ENCODE assay signal across 32 cellular contexts in genomic region chr1:235669277-235669676, GRCh38. TPM values are rescaled to one million over a fixed set of nuclear protein-coding genes. Genes with fewer than 3 reads are reported as not detected.
"Had no signal": no experiment of that assay in that cellular context is flagged by ENCODE, and none has a peak within 500 bp of the region (broad histone marks: within the 10 kb centered on the region; RNA-seq: fewer than 3 reads in every experiment).

No MANE protein-coding gene starts in this region.

- H3K27me3 Mint-ChIP-seq: activated CD4-positive, alpha-beta memory T cell treated with anti-CD3 and anti-CD28 coated beads for 36 hours; activated CD8-positive, alpha-beta memory T cell treated with anti-CD3 and anti-CD28 coated beads, Interleukin-2, amount 10 ng/mL, durations not matched to agents 7 days and 5 days; activated naive CD4-positive, alpha-beta T cell treated with anti-CD3 and anti-CD28 coated beads, Interleukin-2, amount 50 U/mL, for 24 hours; activated naive CD8-positive, alpha-beta T cell treated with anti-CD3 and anti-CD28 coated beads for 36 hours; activated naive CD8-positive, alpha-beta T cell treated with anti-CD3 and anti-CD28 coated beads, Interleukin-2, amount 50 U/mL, for 24 hours; brain; central memory CD8-positive, alpha-beta T cell; dendritic cell treated with granulocyte-macrophage colony-stimulating factor and Interleukin-4, amounts not matched to agents 40 ng/mL and 50 ng/mL, for 4 days; T-helper 17 cell had no signal

- ATAC-seq: activated CD8-positive, alpha-beta memory T cell treated with anti-CD3 and anti-CD28 coated beads, Interleukin-2, amount 10 ng/mL, durations not matched to agents 7 days and 5 days; activated CD8-positive, alpha-beta T cell treated with anti-CD3 and anti-CD28 coated beads, Interleukin-2, amount 10 ng/mL, durations not matched to agents 7 days and 5 days; activated naive CD8-positive, alpha-beta T cell treated with anti-CD3 and anti-CD28 coated beads, Interleukin-2, amount 50 U/mL, for 24 hours; foreskin keratinocyte; gastrocnemius medialis; heart left ventricle; T-helper 17 cell had no signal

- H3K4me1 ChIP-seq: ascending aorta, breast epithelium, esophagus muscularis mucosa, foreskin keratinocyte, gastrocnemius medialis, heart left ventricle had no signal

- H3K27me3 ChIP-seq: ascending aorta, breast epithelium, dorsolateral prefrontal cortex, esophagus muscularis mucosa, foreskin keratinocyte, gastrocnemius medialis, heart left ventricle had no signal

- H3K27ac Mint-ChIP-seq: activated CD4-positive, alpha-beta memory T cell treated with anti-CD3 and anti-CD28 coated beads for 36 hours; activated CD8-positive, alpha-beta T cell treated with anti-CD3 and anti-CD28 coated beads, Interleukin-2, amount 10 ng/mL, durations not matched to agents 7 days and 5 days; activated naive CD4-positive, alpha-beta T cell treated with anti-CD3 and anti-CD28 coated beads, Interleukin-2, amount 50 U/mL, for 24 hours; activated naive CD8-positive, alpha-beta T cell treated with anti-CD3 and anti-CD28 coated beads for 36 hours; activated naive CD8-positive, alpha-beta T cell treated with anti-CD3 and anti-CD28 coated beads, Interleukin-2, amount 50 U/mL, for 24 hours; activated T-helper 1 cell treated with anti-CD3 and anti-CD28 coated beads, Interleukin-12 subunit alpha, Interleukin-12 subunit beta, Interleukin-2, Interleukin-4 antibody, amounts not matched to agents 30 ng/mL and 10 ng/mL and 1 ng/mL, durations not matched to agents 14 hours and 24 hours and 36 hours; activated T-helper 2 cell treated with anti-CD3 and anti-CD28 coated beads, Interferon-gamma antibody, Interleukin-2, Interleukin-4, amounts not matched to agents 10 μg/mL and 5 μg/mL and 100 μg/mL, durations not matched to agents 14 hours and 24 hours and 36 hours; dendritic cell treated with granulocyte-macrophage colony-stimulating factor and Interleukin-4, amounts not matched to agents 40 ng/mL and 50 ng/mL, for 4 days; T-helper 17 cell; T-helper 2 cell treated with Interferon-gamma antibody and Interleukin-4, amounts not matched to agents 5 μg/mL and 100 μg/mL, for 36 hours had no signal

- H3K27ac ChIP-seq: ascending aorta, breast epithelium, coronary artery, dorsolateral prefrontal cortex, esophagus muscularis mucosa, foreskin keratinocyte, gastrocnemius medialis, heart left ventricle had no signal

- DNase-seq: activated CD4-positive, alpha-beta memory T cell treated with anti-CD3 and anti-CD28 coated beads for 36 hours; activated CD4-positive, alpha-beta T cell treated with anti-CD3 and anti-CD28 coated beads for 48 hours; activated CD8-positive, alpha-beta memory T cell treated with anti-CD3 and anti-CD28 coated beads, Interleukin-2, amount 10 ng/mL, durations not matched to agents 7 days and 5 days; activated CD8-positive, alpha-beta memory T cell treated with anti-CD3 and anti-CD28 coated beads, Interleukin-2, amount 50 U/mL, for 4 hours; activated CD8-positive, alpha-beta T cell treated with anti-CD3 and anti-CD28 coated beads, Interleukin-2, amount 10 ng/mL, durations not matched to agents 7 days and 5 days; activated effector memory CD4-positive, alpha-beta T cell treated with anti-CD3 and anti-CD28 coated beads, Interleukin-2, amount 50 U/mL, for 16 hours; activated naive CD4-positive, alpha-beta T cell treated with anti-CD3 and anti-CD28 coated beads for 36 hours; activated naive CD8-positive, alpha-beta T cell treated with anti-CD3 and anti-CD28 coated beads for 36 hours; activated naive CD8-positive, alpha-beta T cell treated with anti-CD3 and anti-CD28 coated beads, Interleukin-2, amount 50 U/mL, for 24 hours; activated T-cell treated with anti-CD3 and anti-CD28 coated beads, Interleukin-2, amount 50 U/mL, for 1 hour; activated T-cell treated with anti-CD3 and anti-CD28 coated beads, Interleukin-2, amount 50 U/mL, for 48 hours; dorsolateral prefrontal cortex; effector memory CD4-positive, alpha-beta T cell; erythroblast; foreskin keratinocyte; gastrocnemius medialis; glutamatergic neuron; heart left ventricle; T-helper 1 cell; T-helper 17 cell; T1000 had no signal

- H3K36me3 ChIP-seq: breast epithelium had no signal

- H3K4me1 Mint-ChIP-seq: activated naive CD4-positive, alpha-beta T cell treated with anti-CD3 and anti-CD28 coated beads, Interleukin-2, amount 50 U/mL, for 24 hours; activated naive CD8-positive, alpha-beta T cell treated with anti-CD3 and anti-CD28 coated beads for 36 hours; activated naive CD8-positive, alpha-beta T cell treated with anti-CD3 and anti-CD28 coated beads, Interleukin-2, amount 50 U/mL, for 24 hours; brain; central memory CD8-positive, alpha-beta T cell; T-helper 17 cell had no signal

- H3K9me3 ChIP-seq: gastrocnemius medialis had no signal

- H3K4me3 ChIP-seq: ascending aorta, breast epithelium, coronary artery, dorsolateral prefrontal cortex, esophagus muscularis mucosa, gastrocnemius medialis, heart left ventricle had no signal

- H3K4me3 Mint-ChIP-seq: activated CD4-positive, alpha-beta memory T cell treated with anti-CD3 and anti-CD28 coated beads for 36 hours; activated CD8-positive, alpha-beta memory T cell treated with anti-CD3 and anti-CD28 coated beads, Interleukin-2, amount 10 ng/mL, durations not matched to agents 7 days and 5 days; activated CD8-positive, alpha-beta T cell treated with anti-CD3 and anti-CD28 coated beads, Interleukin-2, amount 10 ng/mL, durations not matched to agents 7 days and 5 days; activated naive CD4-positive, alpha-beta T cell treated with anti-CD3 and anti-CD28 coated beads for 36 hours; activated naive CD4-positive, alpha-beta T cell treated with anti-CD3 and anti-CD28 coated beads, Interleukin-2, amount 50 U/mL, for 24 hours; activated naive CD8-positive, alpha-beta T cell treated with anti-CD3 and anti-CD28 coated beads for 36 hours; activated naive CD8-positive, alpha-beta T cell treated with anti-CD3 and anti-CD28 coated beads, Interleukin-2, amount 50 U/mL, for 24 hours; activated T-helper 1 cell treated with anti-CD3 and anti-CD28 coated beads, Interleukin-12 subunit alpha, Interleukin-12 subunit beta, Interleukin-2, Interleukin-4 antibody, amounts not matched to agents 30 ng/mL and 10 ng/mL and 1 ng/mL, durations not matched to agents 14 hours and 24 hours and 36 hours; central memory CD8-positive, alpha-beta T cell; dendritic cell treated with granulocyte-macrophage colony-stimulating factor and Interleukin-4, amounts not matched to agents 40 ng/mL and 50 ng/mL, for 4 days; T-helper 17 cell; T-helper 2 cell treated with Interferon-gamma antibody and Interleukin-4, amounts not matched to agents 5 μg/mL and 100 μg/mL, for 36 hours had no signal

RNA-seq across cellular contexts. Expression of gene GNG4, which starts 19.7 kb away (rescaled TPM):
- total RNA-seq: ascending aorta, gastrocnemius medialis, T-helper 17 cell had no signal
- polyA plus RNA-seq: heart left ventricle had no signal
